1 cellular context compared by ENCODE assay signal in the genomic region with DNA sequence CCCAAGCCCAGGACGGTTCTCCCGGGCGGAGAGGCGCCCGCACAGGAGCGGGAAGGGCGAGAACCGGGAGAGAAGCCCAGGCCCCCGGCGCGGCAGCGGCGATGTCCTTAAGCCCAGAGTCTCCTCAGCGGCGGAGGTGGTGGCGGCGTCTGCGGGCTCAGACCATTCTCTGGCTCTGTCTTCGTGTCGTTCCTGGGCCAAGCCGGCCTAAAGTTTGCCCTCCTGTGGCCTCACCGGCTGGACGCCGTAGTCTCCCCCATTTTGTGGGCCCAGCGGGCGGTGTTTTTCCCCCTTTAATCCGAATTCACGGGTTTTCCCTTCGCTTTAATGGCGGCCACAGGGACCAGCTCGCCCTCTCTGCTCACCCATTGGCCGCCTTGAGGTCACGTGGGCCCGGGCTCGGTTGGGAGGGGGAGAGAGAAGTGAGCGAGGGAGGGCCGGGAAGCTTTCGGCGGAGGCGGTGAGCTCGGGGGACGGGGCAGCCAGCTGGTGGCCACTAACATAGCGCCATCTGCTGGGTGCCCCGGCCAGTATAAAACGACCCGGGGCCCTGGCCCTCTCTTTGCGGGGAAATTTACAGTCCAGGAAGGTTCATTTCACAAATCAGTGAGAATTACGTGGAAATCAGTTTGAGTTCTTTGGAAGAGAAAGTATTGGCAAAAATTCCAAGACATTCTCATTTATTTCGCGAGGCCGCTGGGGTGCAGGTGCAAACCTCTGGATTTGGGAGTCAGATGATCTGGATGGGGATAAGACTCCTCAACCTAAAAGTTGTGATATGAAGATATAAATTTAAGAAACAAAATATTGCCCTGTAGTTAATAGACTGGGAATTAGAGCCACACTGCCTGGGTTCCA.
TF ChIP-seq lines count a peak whose summit lies in the region.

No MANE protein-coding gene starts in this region.

TF ChIP-seq in HepG2, 621 proteins besides CTCF, POLR2A, EP300 and RAD21 (continued from another document and continues in another):
- TF ChIP-seq, protein P1, sequence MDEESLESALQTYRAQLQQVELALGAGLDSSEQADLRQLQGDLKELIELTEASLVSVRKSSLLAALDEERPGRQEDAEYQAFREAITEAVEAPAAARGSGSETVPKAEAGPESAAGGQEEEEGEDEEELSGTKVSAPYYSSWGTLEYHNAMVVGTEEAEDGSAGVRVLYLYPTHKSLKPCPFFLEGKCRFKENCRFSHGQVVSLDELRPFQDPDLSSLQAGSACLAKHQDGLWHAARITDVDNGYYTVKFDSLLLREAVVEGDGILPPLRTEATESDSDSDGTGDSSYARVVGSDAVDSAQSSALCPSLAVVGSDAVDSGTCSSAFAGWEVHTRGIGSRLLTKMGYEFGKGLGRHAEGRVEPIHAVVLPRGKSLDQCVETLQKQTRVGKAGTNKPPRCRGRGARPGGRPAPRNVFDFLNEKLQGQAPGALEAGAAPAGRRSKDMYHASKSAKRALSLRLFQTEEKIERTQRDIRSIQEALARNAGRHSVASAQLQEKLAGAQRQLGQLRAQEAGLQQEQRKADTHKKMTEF (CRISPR knock-in tag; IDR thresholded peaks at IDR 0.05) = peak; percentile 83
- TF ChIP-seq RCOR2 (CRISPR knock-in tag; IDR thresholded peaks at IDR 0.05) = no peak
- TF ChIP-seq, protein P2, sequence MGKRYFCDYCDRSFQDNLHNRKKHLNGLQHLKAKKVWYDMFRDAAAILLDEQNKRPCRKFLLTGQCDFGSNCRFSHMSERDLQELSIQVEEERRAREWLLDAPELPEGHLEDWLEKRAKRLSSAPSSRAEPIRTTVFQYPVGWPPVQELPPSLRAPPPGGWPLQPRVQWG (CRISPR knock-in tag; IDR thresholded peaks at IDR 0.05; ENCODE audit: borderline replicate concordance, low read depth) = no peak
- TF ChIP-seq CREB1 (IDR thresholded peaks at IDR 0.05) = no peak
- TF ChIP-seq CREB1 (CRISPR knock-in tag; IDR thresholded peaks at IDR 0.05) = no peak
- TF ChIP-seq, protein P3, sequence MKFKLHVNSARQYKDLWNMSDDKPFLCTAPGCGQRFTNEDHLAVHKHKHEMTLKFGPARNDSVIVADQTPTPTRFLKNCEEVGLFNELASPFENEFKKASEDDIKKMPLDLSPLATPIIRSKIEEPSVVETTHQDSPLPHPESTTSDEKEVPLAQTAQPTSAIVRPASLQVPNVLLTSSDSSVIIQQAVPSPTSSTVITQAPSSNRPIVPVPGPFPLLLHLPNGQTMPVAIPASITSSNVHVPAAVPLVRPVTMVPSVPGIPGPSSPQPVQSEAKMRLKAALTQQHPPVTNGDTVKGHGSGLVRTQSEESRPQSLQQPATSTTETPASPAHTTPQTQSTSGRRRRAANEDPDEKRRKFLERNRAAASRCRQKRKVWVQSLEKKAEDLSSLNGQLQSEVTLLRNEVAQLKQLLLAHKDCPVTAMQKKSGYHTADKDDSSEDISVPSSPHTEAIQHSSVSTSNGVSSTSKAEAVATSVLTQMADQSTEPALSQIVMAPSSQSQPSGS (CRISPR knock-in tag; IDR thresholded peaks at IDR 0.05) = peak; percentile 65
- peak; percentile 64 for TF ChIP-seq AGO1 (IDR thresholded peaks at IDR 0.05; ENCODE audit: low read depth, low read length, poor library complexity, severe bottlenecking)
- TF ChIP-seq MED13 (CRISPR knock-in tag; IDR thresholded peaks at IDR 0.05) = no peak
- TF ChIP-seq, protein P4, sequence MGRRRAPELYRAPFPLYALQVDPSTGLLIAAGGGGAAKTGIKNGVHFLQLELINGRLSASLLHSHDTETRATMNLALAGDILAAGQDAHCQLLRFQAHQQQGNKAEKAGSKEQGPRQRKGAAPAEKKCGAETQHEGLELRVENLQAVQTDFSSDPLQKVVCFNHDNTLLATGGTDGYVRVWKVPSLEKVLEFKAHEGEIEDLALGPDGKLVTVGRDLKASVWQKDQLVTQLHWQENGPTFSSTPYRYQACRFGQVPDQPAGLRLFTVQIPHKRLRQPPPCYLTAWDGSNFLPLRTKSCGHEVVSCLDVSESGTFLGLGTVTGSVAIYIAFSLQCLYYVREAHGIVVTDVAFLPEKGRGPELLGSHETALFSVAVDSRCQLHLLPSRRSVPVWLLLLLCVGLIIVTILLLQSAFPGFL (CRISPR knock-in tag; IDR thresholded peaks at IDR 0.05) = no peak
- TF ChIP-seq, protein P5, sequence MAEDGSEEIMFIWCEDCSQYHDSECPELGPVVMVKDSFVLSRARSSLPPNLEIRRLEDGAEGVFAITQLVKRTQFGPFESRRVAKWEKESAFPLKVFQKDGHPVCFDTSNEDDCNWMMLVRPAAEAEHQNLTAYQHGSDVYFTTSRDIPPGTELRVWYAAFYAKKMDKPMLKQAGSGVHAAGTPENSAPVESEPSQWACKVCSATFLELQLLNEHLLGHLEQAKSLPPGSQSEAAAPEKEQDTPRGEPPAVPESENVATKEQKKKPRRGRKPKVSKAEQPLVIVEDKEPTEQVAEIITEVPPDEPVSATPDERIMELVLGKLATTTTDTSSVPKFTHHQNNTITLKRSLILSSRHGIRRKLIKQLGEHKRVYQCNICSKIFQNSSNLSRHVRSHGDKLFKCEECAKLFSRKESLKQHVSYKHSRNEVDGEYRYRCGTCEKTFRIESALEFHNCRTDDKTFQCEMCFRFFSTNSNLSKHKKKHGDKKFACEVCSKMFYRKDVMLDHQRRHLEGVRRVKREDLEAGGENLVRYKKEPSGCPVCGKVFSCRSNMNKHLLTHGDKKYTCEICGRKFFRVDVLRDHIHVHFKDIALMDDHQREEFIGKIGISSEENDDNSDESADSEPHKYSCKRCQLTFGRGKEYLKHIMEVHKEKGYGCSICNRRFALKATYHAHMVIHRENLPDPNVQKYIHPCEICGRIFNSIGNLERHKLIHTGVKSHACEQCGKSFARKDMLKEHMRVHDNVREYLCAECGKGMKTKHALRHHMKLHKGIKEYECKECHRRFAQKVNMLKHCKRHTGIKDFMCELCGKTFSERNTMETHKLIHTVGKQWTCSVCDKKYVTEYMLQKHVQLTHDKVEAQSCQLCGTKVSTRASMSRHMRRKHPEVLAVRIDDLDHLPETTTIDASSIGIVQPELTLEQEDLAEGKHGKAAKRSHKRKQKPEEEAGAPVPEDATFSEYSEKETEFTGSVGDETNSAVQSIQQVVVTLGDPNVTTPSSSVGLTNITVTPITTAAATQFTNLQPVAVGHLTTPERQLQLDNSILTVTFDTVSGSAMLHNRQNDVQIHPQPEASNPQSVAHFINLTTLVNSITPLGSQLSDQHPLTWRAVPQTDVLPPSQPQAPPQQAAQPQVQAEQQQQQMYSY (CRISPR knock-in tag; IDR thresholded peaks at IDR 0.05) = peak; percentile 30; the same call in 1 of the 2 replicates
- TF ChIP-seq, protein P6, sequence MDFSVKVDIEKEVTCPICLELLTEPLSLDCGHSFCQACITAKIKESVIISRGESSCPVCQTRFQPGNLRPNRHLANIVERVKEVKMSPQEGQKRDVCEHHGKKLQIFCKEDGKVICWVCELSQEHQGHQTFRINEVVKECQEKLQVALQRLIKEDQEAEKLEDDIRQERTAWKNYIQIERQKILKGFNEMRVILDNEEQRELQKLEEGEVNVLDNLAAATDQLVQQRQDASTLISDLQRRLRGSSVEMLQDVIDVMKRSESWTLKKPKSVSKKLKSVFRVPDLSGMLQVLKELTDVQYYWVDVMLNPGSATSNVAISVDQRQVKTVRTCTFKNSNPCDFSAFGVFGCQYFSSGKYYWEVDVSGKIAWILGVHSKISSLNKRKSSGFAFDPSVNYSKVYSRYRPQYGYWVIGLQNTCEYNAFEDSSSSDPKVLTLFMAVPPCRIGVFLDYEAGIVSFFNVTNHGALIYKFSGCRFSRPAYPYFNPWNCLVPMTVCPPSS (IDR thresholded peaks at IDR 0.05) = no peak
- no peak for TF ChIP-seq ZNF382 (CRISPR knock-in tag; IDR thresholded peaks at IDR 0.05; ENCODE audit: borderline replicate concordance)
- TF ChIP-seq FOXP1 (IDR thresholded peaks at IDR 0.05) = no peak
- no peak for TF ChIP-seq FOXP1 (CRISPR knock-in tag; IDR thresholded peaks at IDR 0.05)
- TF ChIP-seq CBFB (CRISPR knock-in tag; IDR thresholded peaks at IDR 0.05) = no peak; the same call in 1 of the 2 replicates
- TF ChIP-seq EED (CRISPR knock-in tag; IDR thresholded peaks at IDR 0.05) = peak; percentile 93; the same call in 1 of the 2 replicates
- TF ChIP-seq GABPB1 (CRISPR knock-in tag; IDR thresholded peaks at IDR 0.05) = peak; percentile 69
- TF ChIP-seq GABPA (IDR thresholded peaks at IDR 0.05; ENCODE audit: low read depth, low read length) = no peak
- TF ChIP-seq GABPA (CRISPR knock-in tag; IDR thresholded peaks at IDR 0.05; ENCODE audit: low read depth) = 0 out of 2 replicates have a peak, but pooled peaks have one; percentile 26
- TF ChIP-seq ZNF326 (CRISPR knock-in tag; IDR thresholded peaks at IDR 0.05; ENCODE audit: borderline replicate concordance) = no peak
- TF ChIP-seq SRSF1 (optimal IDR thresholded peaks at IDR 0.05; ENCODE audit: low read depth, low read length) = peak; percentile 89
- TF ChIP-seq DNMT3B (CRISPR knock-in tag; conservative IDR thresholded peaks at IDR 0.05) = peak; percentile 78; the same call in 1 of the 2 replicates
- 0 out of 2 replicates have a peak, but pooled peaks have one; percentile 72 for TF ChIP-seq ZNF816 (CRISPR knock-in tag; IDR thresholded peaks at IDR 0.05; ENCODE audit: borderline replicate concordance)
- no peak for TF ChIP-seq TP53 (CRISPR knock-in tag; conservative IDR thresholded peaks at IDR 0.05)
- TF ChIP-seq POLR2AphosphoS2 (IDR thresholded peaks at IDR 0.05; ENCODE audit: low read depth, low read length) = 0 out of 2 replicates have a peak, but pooled peaks have one; percentile 63
- TF ChIP-seq ZNF484 (CRISPR knock-in tag; IDR thresholded peaks at IDR 0.05; ENCODE audit: borderline replicate concordance, low read depth) = peak; percentile 70; the same call in 1 of the 2 replicates
- no peak; the same call in 1 of the 2 replicates for TF ChIP-seq NFIC (IDR thresholded peaks at IDR 0.05; ENCODE audit: low read length)
- TF ChIP-seq ZNF253 (CRISPR knock-in tag; IDR thresholded peaks at IDR 0.05; ENCODE audit: borderline replicate concordance) = no peak
- TF ChIP-seq KDM1A (CRISPR knock-in tag; IDR thresholded peaks at IDR 0.05) = no peak
- TF ChIP-seq REL (CRISPR knock-in tag; conservative IDR thresholded peaks at IDR 0.05) = no peak
- no peak for TF ChIP-seq ATM (IDR thresholded peaks at IDR 0.05; ENCODE audit: borderline replicate concordance)
- TF ChIP-seq ZNF670 (CRISPR knock-in tag; IDR thresholded peaks at IDR 0.05; ENCODE audit: borderline replicate concordance) = no peak
- TF ChIP-seq RAD51 (IDR thresholded peaks at IDR 0.05; ENCODE audit: borderline replicate concordance) = peak; percentile 96
- TF ChIP-seq ZNF792 (CRISPR knock-in tag; IDR thresholded peaks at IDR 0.05) = no peak
- TF ChIP-seq, protein P7, sequence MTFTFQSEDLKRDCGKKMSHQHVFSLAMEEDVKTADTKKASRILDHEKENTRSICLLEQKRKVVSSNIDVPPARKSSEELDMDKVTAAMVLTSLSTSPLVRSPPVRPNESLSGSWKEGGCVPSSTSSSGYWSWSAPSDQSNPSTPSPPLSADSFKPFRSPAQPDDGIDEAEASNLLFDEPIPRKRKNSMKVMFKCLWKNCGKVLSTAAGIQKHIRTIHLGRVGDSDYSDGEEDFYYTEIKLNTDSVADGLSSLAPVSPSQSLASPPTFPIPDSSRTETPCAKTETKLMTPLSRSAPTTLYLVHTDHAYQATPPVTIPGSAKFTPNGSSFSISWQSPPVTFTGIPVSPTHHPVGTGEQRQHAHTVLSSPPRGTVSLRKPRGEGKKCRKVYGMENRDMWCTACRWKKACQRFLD (CRISPR knock-in tag; IDR thresholded peaks at IDR 0.05; ENCODE audit: borderline replicate concordance) = peak; percentile 80; the same call in 1 of the 2 replicates
- TF ChIP-seq MIER3 (CRISPR knock-in tag; IDR thresholded peaks at IDR 0.05; ENCODE audit: borderline replicate concordance) = peak; percentile 69; the same call in 1 of the 2 replicates
- TF ChIP-seq, protein P8, sequence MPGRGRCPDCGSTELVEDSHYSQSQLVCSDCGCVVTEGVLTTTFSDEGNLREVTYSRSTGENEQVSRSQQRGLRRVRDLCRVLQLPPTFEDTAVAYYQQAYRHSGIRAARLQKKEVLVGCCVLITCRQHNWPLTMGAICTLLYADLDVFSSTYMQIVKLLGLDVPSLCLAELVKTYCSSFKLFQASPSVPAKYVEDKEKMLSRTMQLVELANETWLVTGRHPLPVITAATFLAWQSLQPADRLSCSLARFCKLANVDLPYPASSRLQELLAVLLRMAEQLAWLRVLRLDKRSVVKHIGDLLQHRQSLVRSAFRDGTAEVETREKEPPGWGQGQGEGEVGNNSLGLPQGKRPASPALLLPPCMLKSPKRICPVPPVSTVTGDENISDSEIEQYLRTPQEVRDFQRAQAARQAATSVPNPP (CRISPR knock-in tag; IDR thresholded peaks at IDR 0.05) = peak; percentile 73; the same call in 1 of the 2 replicates
- peak; percentile 77; the same call in 1 of the 2 replicates for TF ChIP-seq MTA1 (CRISPR knock-in tag; IDR thresholded peaks at IDR 0.05; ENCODE audit: borderline replicate concordance)
- 0 out of 2 replicates have a peak, but pooled peaks have one; percentile 47 for TF ChIP-seq SNAPC2 (CRISPR knock-in tag; IDR thresholded peaks at IDR 0.05)
- TF ChIP-seq ZNF136 (CRISPR knock-in tag; IDR thresholded peaks at IDR 0.05; ENCODE audit: low read depth) = no peak
- TF ChIP-seq ERF (CRISPR knock-in tag; IDR thresholded peaks at IDR 0.05) = peak; percentile 67
- TF ChIP-seq ARNT (IDR thresholded peaks at IDR 0.05) = no peak
- TF ChIP-seq HNRNPH1 (optimal IDR thresholded peaks at IDR 0.05; ENCODE audit: low read depth, low read length) = no peak
- no peak for TF ChIP-seq ZNF615 (CRISPR knock-in tag; IDR thresholded peaks at IDR 0.05; ENCODE audit: borderline replicate concordance)
- peak; percentile 6; the same call in 1 of the 2 replicates for TF ChIP-seq NCOA2 (CRISPR knock-in tag; IDR thresholded peaks at IDR 0.05)
- TF ChIP-seq ZNF674 (CRISPR knock-in tag; IDR thresholded peaks at IDR 0.05; ENCODE audit: low read depth) = no peak
- TF ChIP-seq ZNF260 (CRISPR knock-in tag; IDR thresholded peaks at IDR 0.05; ENCODE audit: borderline replicate concordance, low read depth) = 0 out of 2 replicates have a peak, but pooled peaks have one; percentile 54
